In genomic region chr7:66946545-66946944, GRCh38 we compare ENCODE assay signal across 15 cellular contexts. TPM values are rescaled to one million over a fixed set of nuclear protein-coding genes. Genes with fewer than 3 reads are reported as not detected.
DNase-seq lines count a peak whose midpoint lies in the region; ATAC-seq, FAIRE-seq and TF ChIP-seq lines count a peak whose summit lies in the region.
"Had no signal": no experiment of that assay in that cellular context is flagged by ENCODE, and none has a peak within 500 bp of the region (broad histone marks: within the 10 kb centered on the region; RNA-seq: fewer than 3 reads in every experiment).

No MANE protein-coding gene starts in this region.

- H3K9me3 ChIP-seq in Peyer's patch, result no peaks in the 10 kb centered on the region
- no peaks in the 10 kb centered on the region for H3K9me3 ChIP-seq in muscle layer of duodenum (ENCODE audit: control insufficient read depth in 1 of 2, low read length in 2 of 2)
- H3K9me3 ChIP-seq: A549, Caco-2 had no signal

- no peak overlapping the region for H3K4me3 ChIP-seq in Peyer's patch
- no peak overlapping the region for H3K4me3 ChIP-seq in muscle layer of duodenum (ENCODE audit: low read depth in 1 of 2, low read length in 2 of 2)
- H3K4me3 ChIP-seq: A549 had no signal

- no peaks in the 10 kb centered on the region for H3K27me3 ChIP-seq in Peyer's patch
- H3K27me3 ChIP-seq in muscle layer of duodenum (ENCODE audit: low read depth, low read length), result no peaks in the 10 kb centered on the region

- H3K4me1 ChIP-seq in Peyer's patch (peaks cover 0 to 9% (median 0%) of the 10 kb centered on the region in 4 donors), muscle layer of duodenum (ENCODE audit: control insufficient read depth in 1 of 2, insufficient read depth in 2 of 2, low read length in 2 of 2) (no peaks in the 10 kb centered on the region)

- peak; percentile 49 for FAIRE-seq in colon (lab: Jason Lieb, UNC)
- FAIRE-seq: A549, RCC 7860 had no signal

- TF ChIP-seq CTCF in Peyer's patch (IDR thresholded peaks at IDR 0.05) (no peak), omental fat pad (IDR thresholded peaks at IDR 0.05) (no peak)

- ATAC-seq in left colon, result peak; percentile 98
- no peak for ATAC-seq in omental fat pad (ENCODE audit: low FRiP score)
- ATAC-seq in HG03139 (IDR thresholded peaks at IDR 0.05; ENCODE audit: unreplicated experiment), result no peak

- H3K27ac ChIP-seq in Peyer's patch, result peak overlapping the region in 3 of 4 donors; percentile 62 to 83 (median 75)
- H3K27ac ChIP-seq in muscle layer of duodenum (ENCODE audit: low read length), result peak overlapping the region; percentile 27

- intact Hi-C loops in left colon (cut with DNase I, micrococcal nuclease), result no loop called here

- H3K36me3 ChIP-seq in Peyer's patch (peaks cover 0 to 89% (median 4%) of the 10 kb centered on the region in 3 donors), muscle layer of duodenum (ENCODE audit: control insufficient read depth in 1 of 2, insufficient read depth in 2 of 2, low read length in 2 of 2) (peaks cover 57 to 68% of the 10 kb centered on the region in 2 donors)

- peak in 1 of 2 donors; percentile 43 for TF ChIP-seq POLR2A in Peyer's patch (IDR thresholded peaks at IDR 0.05)

- DNase-seq in Peyer's patch, result no peak
- DNase-seq in left colon, result no peak
- DNase-seq in omental fat pad (ENCODE audit: low spot score), result no peak
- no peak for DNase-seq in kidney tubule cell (ENCODE audit: low spot score)
- no peak for DNase-seq in activated CD4-positive, CD25-positive, alpha-beta regulatory T cell treated with anti-CD3 and anti-CD28 coated beads, Interleukin-2, amount 50 U/mL, for 72 hours
- DNase-seq: H9, NCI-H1417, NCI-H1930, NCI-H510A treated with DMSO at 0.1 percent for 48 hours had no signal

RNA-seq across cellular contexts. Expression of gene TMEM248, which starts 25.5 kb away (rescaled TPM):
- total RNA-seq in Peyer's patch (100 to 1,000 TPM in 3 of 4 donors, 10 to 100 TPM in 1; 61.9 to 125 (median 115) TPM), left colon (100 to 1,000 TPM; 121 TPM), omental fat pad (100 to 1,000 TPM in 3 of 4 donors, 10 to 100 TPM in 1; 98.1 to 111 (median 108) TPM)

RNA-seq across cellular contexts. Expression of gene SBDS, which starts 48.8 kb away (rescaled TPM):
- total RNA-seq in Peyer's patch (100 to 1,000 TPM in 1 of 4 donors, 10 to 100 TPM in 3; 62.3 to 111 (median 70.7) TPM), left colon (100 to 1,000 TPM; 128 to 164 TPM), omental fat pad (100 to 1,000 TPM in 3 of 4 donors, 10 to 100 TPM in 1; 90.3 to 159 (median 146) TPM)

RNA-seq across cellular contexts. Expression of gene TYW1, which starts 50.1 kb away (rescaled TPM):
- total RNA-seq in Peyer's patch, result 10 to 100 TPM; 15.1 to 69.3 (median 27.0) TPM
- total RNA-seq in left colon, result 10 to 100 TPM; 16.1 to 17.9 TPM
- total RNA-seq in omental fat pad, result 10 to 100 TPM; 19.9 to 34.5 (median 24.3) TPM
